In the genomic region with DNA sequence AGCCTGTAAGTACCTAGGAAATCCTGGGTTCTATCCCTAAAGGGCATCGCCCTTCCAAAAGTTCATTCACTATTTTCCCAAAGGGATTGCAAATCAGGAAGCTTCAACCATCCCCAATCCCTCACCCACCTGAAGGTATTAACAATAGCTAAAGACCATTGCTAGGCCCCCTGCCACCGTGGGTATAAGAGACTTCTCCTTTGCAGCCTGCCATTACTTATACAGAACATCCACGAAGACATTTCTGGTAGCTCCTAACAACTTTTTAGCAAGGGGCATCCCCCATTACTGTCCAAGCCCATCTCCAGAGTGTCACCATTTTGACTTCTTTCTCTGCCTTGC, we compare ENCODE assay signal across 8 cellular contexts. TPM values are rescaled to one million over a fixed set of nuclear protein-coding genes. Genes with fewer than 3 reads are reported as not detected.
DNase-seq lines count a peak whose midpoint lies in the region; ATAC-seq and TF ChIP-seq lines count a peak whose summit lies in the region.

No MANE protein-coding gene starts in this region.

- no peak overlapping the region for H3K27ac ChIP-seq in gastroesophageal sphincter
- no peak overlapping the region for H3K27ac ChIP-seq in adrenal gland

- H3K36me3 ChIP-seq in gastroesophageal sphincter (peaks cover 0 to 14% of the 10 kb centered on the region in 2 donors), adrenal gland (replicated peaks in 1 of 2) (no peaks in the 10 kb centered on the region)

- H3K9me3 Mint-ChIP-seq in T-cell: no peaks in the 10 kb centered on the region
- no peaks in the 10 kb centered on the region for H3K9me3 Mint-ChIP-seq in stimulated activated naive CD8-positive, alpha-beta T cell treated with anti-CD3 and anti-CD28 coated beads, Interleukin-15, Interleukin-2, amounts not matched to agents 100 ng/mL and 50 ng/mL, for 24 hours

- H3K9me3 ChIP-seq in gastroesophageal sphincter: no peaks in the 10 kb centered on the region
- H3K9me3 ChIP-seq in adrenal gland (replicated peaks in 1 of 3): no peaks in the 10 kb centered on the region

- POLR2A ChIA-PET in T-cell (lab: Charles Lee) (no interaction called here), HEK293T (lab: Yijun Ruan, JAX) (interaction anchor here (1.0 to 1.5 kb wide), 8 partner anchors 14 to 189 kb away, joined by 3 to 7 read pairs (median 4); partner anchors contain the start of genes HOXC5 and HOXC9)

- H3K27me3 ChIP-seq in gastroesophageal sphincter (peaks cover 22% of the 10 kb centered on the region), adrenal gland (no peaks in the 10 kb centered on the region)

- WGBS in gastroesophageal sphincter (ENCODE audit: low coverage in 1 of 2), 2 donors: 13 to 15% methylated on average over 3 of the region's 3 CpGs
- 10 to 17% (median 14%) methylated on average over 3 of the region's 3 CpGs for WGBS in adrenal gland, 4 donors

- TF ChIP-seq CTCF in gastroesophageal sphincter (IDR thresholded peaks at IDR 0.05): no peak
- TF ChIP-seq CTCF in adrenal gland (IDR thresholded peaks at IDR 0.05): no peak

- H3K27ac Mint-ChIP-seq in T-cell: peak overlapping the region in 1 of 2 donors; percentile 48
- H3K27ac Mint-ChIP-seq in stimulated activated naive CD8-positive, alpha-beta T cell treated with anti-CD3 and anti-CD28 coated beads, Interleukin-15, Interleukin-2, amounts not matched to agents 100 ng/mL and 50 ng/mL, for 24 hours: peak overlapping the region; percentile 67

- peaks cover 0 to 27% (median 4%) of the 10 kb centered on the region in 3 donors for H3K4me1 ChIP-seq in gastroesophageal sphincter
- peaks cover 4 to 18% of the 10 kb centered on the region in 2 donors for H3K4me1 ChIP-seq in adrenal gland (replicated peaks in 1 of 2)

- TF ChIP-seq POLR2A in gastroesophageal sphincter (IDR thresholded peaks at IDR 0.05): no peak
- no peak for TF ChIP-seq POLR2A in adrenal gland (IDR thresholded peaks at IDR 0.05)

- ATAC-seq in T-cell (replicated peaks in 1 of 4) (no peak), gastroesophageal sphincter (no peak)

- TF ChIP-seq EP300 in gastroesophageal sphincter (IDR thresholded peaks at IDR 0.05): no peak

- H3K4me3 ChIP-seq in gastroesophageal sphincter (peak overlapping the region; percentile 57 to 69), adrenal gland (peak overlapping the region in 1 of 4 donors; percentile 75)

- DNase-seq in activated CD4-positive, alpha-beta T cell treated with anti-CD3 and anti-CD28 coated beads for 48 hours: peak; percentile 15
- no peak for DNase-seq in activated CD4-positive, alpha-beta T cell treated with anti-CD3 and anti-CD28 coated beads, Interleukin-2, amount 50 U/mL, for 4 hours
- DNase-seq in T-cell (no peak), COLO829 (ENCODE audit: low spot score) (no peak), HEK293T (ENCODE audit: extremely low spot score) (no peak), adrenal gland (no peak)

- H3K4me3 Mint-ChIP-seq in T-cell: peak overlapping the region; percentile 75 to 85 (median 83)
- peak overlapping the region; percentile 84 for H3K4me3 Mint-ChIP-seq in stimulated activated naive CD8-positive, alpha-beta T cell treated with anti-CD3 and anti-CD28 coated beads, Interleukin-15, Interleukin-2, amounts not matched to agents 100 ng/mL and 50 ng/mL, for 24 hours

- CTCF ChIA-PET in T-cell (lab: Charles Lee): interaction anchor here (0.8 to 4.7 kb wide), 9 partner anchors 9 to 183 kb away, joined by 3 to 27 read pairs (median 4); partner anchors contain the start of genes COPZ1 (in 1 of the 2), HOXC5 (in 1 of the 2) and HOXC8 (in 1 of the 2)
- CTCF ChIA-PET in HEK293T (lab: Yijun Ruan, JAX): interaction anchor here (0.7 to 1.9 kb wide), 4 partner anchors 12 to 204 kb away, joined by 3 to 7 read pairs (median 4); partner anchors contain the start of genes HOXC10 and HOXC5

- peaks cover 17 to 35% of the 10 kb centered on the region in 2 donors for H3K27me3 Mint-ChIP-seq in T-cell
- peaks cover 37% of the 10 kb centered on the region for H3K27me3 Mint-ChIP-seq in stimulated activated naive CD8-positive, alpha-beta T cell treated with anti-CD3 and anti-CD28 coated beads, Interleukin-15, Interleukin-2, amounts not matched to agents 100 ng/mL and 50 ng/mL, for 24 hours

- intact Hi-C loops in adrenal gland (cut with DNase I): no loop called here

- H3K36me3 Mint-ChIP-seq in T-cell: peaks cover 14% of the 10 kb centered on the region
- peaks cover 19% of the 10 kb centered on the region for H3K36me3 Mint-ChIP-seq in stimulated activated naive CD8-positive, alpha-beta T cell treated with anti-CD3 and anti-CD28 coated beads, Interleukin-15, Interleukin-2, amounts not matched to agents 100 ng/mL and 50 ng/mL, for 24 hours (ENCODE audit: low read depth)

- H3K4me1 Mint-ChIP-seq in T-cell: peaks cover 18 to 33% (median 25%) of the 10 kb centered on the region in 3 donors
- peaks cover 21% of the 10 kb centered on the region for H3K4me1 Mint-ChIP-seq in stimulated activated naive CD8-positive, alpha-beta T cell treated with anti-CD3 and anti-CD28 coated beads, Interleukin-15, Interleukin-2, amounts not matched to agents 100 ng/mL and 50 ng/mL, for 24 hours (ENCODE audit: low read depth)

TF ChIP-seq in HEK293T, 16 proteins besides CTCF, POLR2A, EP300 and RAD21:
- TF ChIP-seq FOXM1 (IDR thresholded peaks at IDR 0.05; ENCODE audit: borderline replicate concordance) (no peak), BHLHE40 (IDR thresholded peaks at IDR 0.05; ENCODE audit: borderline replicate concordance) (no peak), FOXA1 (IDR thresholded peaks at IDR 0.05) (no peak), CTBP1 (IDR thresholded peaks at IDR 0.05; ENCODE audit: borderline replicate concordance) (no peak), NFRKB (IDR thresholded peaks at IDR 0.05) (no peak)

RNA-seq across cellular contexts. Expression of gene SMUG1, which starts 0.4 kb away (rescaled TPM):
- total RNA-seq in T-cell: 10 to 100 TPM; 12.5 to 31.5 (median 23.9) TPM
- 10 to 100 TPM; 25.3 to 35.8 (median 31.9) TPM for total RNA-seq in gastroesophageal sphincter
- total RNA-seq in adrenal gland: 10 to 100 TPM; 29.9 to 52.4 (median 37.2) TPM
- 10 to 100 TPM; 28.1 to 60.0 (median 58.1) TPM for polyA plus RNA-seq in adrenal gland
